15 cellular contexts compared by ENCODE assay signal in the genomic region with DNA sequence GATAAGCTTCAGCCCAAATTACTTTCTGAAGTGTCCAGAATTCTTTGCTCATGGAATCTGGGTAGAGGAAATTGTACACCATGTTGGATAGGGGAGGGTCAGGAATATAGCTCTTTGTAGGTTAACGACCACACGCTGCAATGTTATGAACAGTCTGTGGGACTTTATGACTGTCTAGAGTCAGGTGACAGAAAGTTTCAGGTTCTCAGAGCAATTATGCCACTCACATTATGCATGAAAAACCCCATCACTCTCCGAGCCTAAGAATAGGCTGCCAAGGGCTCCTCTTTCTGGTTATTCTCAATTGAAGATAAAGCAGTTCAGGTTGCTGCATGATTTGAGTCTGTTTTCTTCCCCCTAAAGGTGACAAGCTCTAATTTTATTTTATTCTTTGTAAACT.
DNase-seq lines count a peak whose midpoint lies in the region; ATAC-seq and FAIRE-seq lines count a peak whose summit lies in the region.
"Had no signal": no experiment of that assay in that cellular context is flagged by ENCODE, and none has a peak within 500 bp of the region (broad histone marks: within the 10 kb centered on the region; RNA-seq: fewer than 3 reads in every experiment).

No MANE protein-coding gene starts in this region.

- H3K27ac Mint-ChIP-seq in activated T-helper 17 cell treated with anti-CD3 and anti-CD28 coated beads, Interleukin-2, amount 50 U/mL, for 72 hours: no peak overlapping the region
- H3K27ac Mint-ChIP-seq: naive B cell had no signal

- no peak for DNase-seq in HuH-7 (ENCODE audit: low spot score)
- no peak for DNase-seq in activated T-cell treated with anti-CD3 and anti-CD28 coated beads, Interleukin-2, amount 50 U/mL, for 4 hours
- no peak for DNase-seq in urothelium cell line (ENCODE audit: low spot score)
- DNase-seq: anterior cingulate cortex; effector CD4-positive, alpha-beta T cell; gastrocnemius medialis; kidney glomerular epithelial cell; naive B cell; SHP77 treated with DMSO at 0.1 percent for 48 hours had no signal

- no peaks in the 10 kb centered on the region for H3K27me3 Mint-ChIP-seq in activated T-cell treated with anti-CD3 and anti-CD28 coated beads, Interleukin-2, amount 50 U/mL, for 4 hours (ENCODE audit: low read depth)
- H3K27me3 Mint-ChIP-seq in activated T-helper 17 cell treated with anti-CD3 and anti-CD28 coated beads, Interleukin-2, amount 50 U/mL, for 72 hours: peaks cover 3% of the 10 kb centered on the region

- no peaks in the 10 kb centered on the region for H3K4me1 Mint-ChIP-seq in activated T-cell treated with anti-CD3 and anti-CD28 coated beads, Interleukin-2, amount 50 U/mL, for 4 hours (ENCODE audit: low read depth)
- H3K4me1 Mint-ChIP-seq in activated T-helper 17 cell treated with anti-CD3 and anti-CD28 coated beads, Interleukin-2, amount 50 U/mL, for 72 hours: no peaks in the 10 kb centered on the region
- H3K4me1 Mint-ChIP-seq: naive B cell had no signal

- ATAC-seq in GM18502 (IDR thresholded peaks at IDR 0.05; ENCODE audit: poor library complexity, unreplicated experiment) (peak; percentile 96), GM19455 (IDR thresholded peaks at IDR 0.05; ENCODE audit: unreplicated experiment) (peak; percentile 96), HG02798 (IDR thresholded peaks at IDR 0.05; ENCODE audit: poor library complexity, unreplicated experiment) (peak; percentile 99), HG03439 (IDR thresholded peaks at IDR 0.05; ENCODE audit: unreplicated experiment) (peak; percentile 100)
- ATAC-seq in activated T-cell treated with anti-CD3 and anti-CD28 coated beads, Interleukin-2, amount 50 U/mL, for 4 hours: no peak
- ATAC-seq in activated T-helper 17 cell treated with anti-CD3 and anti-CD28 coated beads, Interleukin-2, amount 50 U/mL, for 72 hours (replicated peaks): no peak
- ATAC-seq: gastrocnemius medialis, HCT116 had no signal

- H3K9me3 Mint-ChIP-seq in activated T-cell treated with anti-CD3 and anti-CD28 coated beads, Interleukin-2, amount 50 U/mL, for 4 hours: peaks cover 17% of the 10 kb centered on the region
- H3K9me3 Mint-ChIP-seq in activated T-helper 17 cell treated with anti-CD3 and anti-CD28 coated beads, Interleukin-2, amount 50 U/mL, for 72 hours: peaks cover 5% of the 10 kb centered on the region

- no peak overlapping the region for H3K4me3 Mint-ChIP-seq in activated T-cell treated with anti-CD3 and anti-CD28 coated beads, Interleukin-2, amount 50 U/mL, for 4 hours
- H3K4me3 Mint-ChIP-seq in activated T-helper 17 cell treated with anti-CD3 and anti-CD28 coated beads, Interleukin-2, amount 50 U/mL, for 72 hours: no peak overlapping the region
- H3K4me3 Mint-ChIP-seq: naive B cell had no signal

- H3K36me3 Mint-ChIP-seq in activated T-cell treated with anti-CD3 and anti-CD28 coated beads, Interleukin-2, amount 50 U/mL, for 4 hours (ENCODE audit: insufficient read depth): no peaks in the 10 kb centered on the region
- H3K36me3 Mint-ChIP-seq in activated T-helper 17 cell treated with anti-CD3 and anti-CD28 coated beads, Interleukin-2, amount 50 U/mL, for 72 hours (ENCODE audit: low read depth): no peaks in the 10 kb centered on the region

- no peak for FAIRE-seq in urothelium cell line (lab: Jason Lieb, UNC)

Comparison
In these comparisons a context has a peak if more than half of its experiments do, and no peak if none do; other contexts are left out.
1. ATAC-seq: peak in GM18502 (single experiment), GM19455 (single experiment), HG02798 (single experiment) and HG03439 (single experiment); none in activated T-cell treated with anti-CD3 and anti-CD28 coated beads, Interleukin-2, amount 50 U/mL, for 4 hours (0 of 2) and activated T-helper 17 cell treated with anti-CD3 and anti-CD28 coated beads, Interleukin-2, amount 50 U/mL, for 72 hours (single experiment).